ENCODE assay signal across 9 cellular contexts in genomic region chr10:117477961-117478670, GRCh38.
DNase-seq lines count a peak whose midpoint lies in the region; ATAC-seq and TF ChIP-seq lines count a peak whose summit lies in the region.
"Had no signal": no experiment of that assay in that cellular context is flagged by ENCODE, and none has a peak within 500 bp of the region (broad histone marks: within the 10 kb centered on the region; RNA-seq: fewer than 3 reads in every experiment).

No MANE protein-coding gene starts in this region.

- peak; percentile 8 for TF ChIP-seq CTCF in NB4 (IDR thresholded peaks at IDR 0.05; ENCODE audit: low read depth, low read length)
- TF ChIP-seq CTCF in endothelial cell (IDR thresholded peaks at IDR 0.05; ENCODE audit: unreplicated experiment): no peak

- no peak overlapping the region for H3K4me3 Mint-ChIP-seq in endothelial cell (ENCODE audit: unreplicated experiment)

- H3K14ac ChIP-seq in trophoblast cell (ENCODE audit: low read length): no peak overlapping the region

- peaks cover 17% of the 10 kb centered on the region for H3K4me1 Mint-ChIP-seq in endothelial cell (ENCODE audit: unreplicated experiment)

- peak; percentile 35 for DNase-seq in ELF-1 (ENCODE audit: low read depth, low spot score)
- DNase-seq in NB4 (ENCODE audit: low read depth): peak; percentile 32
- DNase-seq in endothelial cell (ENCODE audit: low spot score): no peak
- peak; percentile 44 to 60 for DNase-seq in trophoblast cell
- no peak for DNase-seq in foreskin melanocyte
- no peak for DNase-seq in NCI-H1694 (lab: John Stamatoyannopoulos, UW)
- DNase-seq: NCI-H510A treated with DMSO at 0.1 percent for 48 hours had no signal

- H3K4me3 ChIP-seq in NB4 (ENCODE audit: low read depth, low read length): no peak overlapping the region
- H3K4me3 ChIP-seq in trophoblast cell (ENCODE audit: low read depth, low read length): no peak overlapping the region

- no peak overlapping the region for H4K91ac ChIP-seq in trophoblast cell (ENCODE audit: low read depth, low read length)

- H3K27ac Mint-ChIP-seq in endothelial cell (ENCODE audit: unreplicated experiment): peak overlapping the region; percentile 49

- no peak overlapping the region for H2AFZ ChIP-seq in trophoblast cell (ENCODE audit: insufficient read depth, low read length, poor library complexity)

- H3K4me2 ChIP-seq in trophoblast cell (ENCODE audit: low read length): no peak overlapping the region

- no peak overlapping the region for H3K9ac ChIP-seq in trophoblast cell (ENCODE audit: low read length)

- no peak overlapping the region for H2AK5ac ChIP-seq in trophoblast cell (ENCODE audit: low read length)

- ATAC-seq in HG03139 (IDR thresholded peaks at IDR 0.05; ENCODE audit: unreplicated experiment): no peak
- ATAC-seq in HG02610 (IDR thresholded peaks at IDR 0.05; ENCODE audit: unreplicated experiment): no peak

- H3K36me3 Mint-ChIP-seq in endothelial cell (ENCODE audit: low read depth, unreplicated experiment): peaks cover 4% of the 10 kb centered on the region

- H3K23ac ChIP-seq in trophoblast cell (ENCODE audit: low read length): no peak overlapping the region

- no peak overlapping the region for H4K12ac ChIP-seq in trophoblast cell (ENCODE audit: low read depth, low read length)

- H2BK5ac ChIP-seq in trophoblast cell (ENCODE audit: low read depth, low read length, poor library complexity): no peak overlapping the region

- H3K79me1 ChIP-seq in trophoblast cell (ENCODE audit: low read length): no peaks in the 10 kb centered on the region

- H3K27ac ChIP-seq in trophoblast cell (ENCODE audit: low read depth, low read length): no peak overlapping the region

- H3K4me1 ChIP-seq in trophoblast cell (ENCODE audit: control insufficient read depth in 1 of 2, insufficient read depth in 2 of 2, low read length in 2 of 2): peaks cover 0 to 3% of the 10 kb centered on the region in 2 experiments

- no peak for TF ChIP-seq POLR2A in NB4 (IDR thresholded peaks at IDR 0.05; ENCODE audit: extremely low read depth, insufficient read length)

- no peak overlapping the region for H3K18ac ChIP-seq in trophoblast cell (ENCODE audit: low read length)

- H3K36me3 ChIP-seq in trophoblast cell (ENCODE audit: control insufficient read depth in 1 of 2, insufficient read depth in 2 of 2, low read length in 2 of 2): no peaks in the 10 kb centered on the region

- H3K9me3 ChIP-seq in trophoblast cell (ENCODE audit: insufficient read depth, low read depth, low read length): peaks cover 3% of the 10 kb centered on the region

- H2BK12ac ChIP-seq in trophoblast cell (ENCODE audit: low read length): no peak overlapping the region

- H3K79me2 ChIP-seq in trophoblast cell (ENCODE audit: control insufficient read depth, insufficient read depth, low read length, poor library complexity): no peaks in the 10 kb centered on the region

- H3K27me3 Mint-ChIP-seq in endothelial cell (ENCODE audit: unreplicated experiment): peaks cover 5% of the 10 kb centered on the region

- no peaks in the 10 kb centered on the region for H3K9me3 Mint-ChIP-seq in endothelial cell (ENCODE audit: unreplicated experiment)

- no peak overlapping the region for H4K8ac ChIP-seq in trophoblast cell (ENCODE audit: low read depth, low read length)

- H2BK120ac ChIP-seq in trophoblast cell (ENCODE audit: insufficient read depth, low read length, poor library complexity): no peak overlapping the region

- no peaks in the 10 kb centered on the region for H3K27me3 ChIP-seq in trophoblast cell (ENCODE audit: insufficient read depth, low read length)

- WGBS in trophoblast cell (ENCODE audit: extremely low coverage, insufficient coverage, insufficient read length): no CpG with 5 or more reads among the region's 5 CpGs

- H3K4ac ChIP-seq in trophoblast cell (ENCODE audit: low read depth, low read length): no peak overlapping the region

Comparison
In these comparisons a context has a peak if more than half of its experiments do, and no peak if none do; other contexts are left out.
1. DNase-seq: peak in ELF-1 (single experiment), NB4 (single experiment) and trophoblast cell (2 of 2); none in endothelial cell (single experiment), foreskin melanocyte (single experiment) and NCI-H1694 (single experiment).